Comparison of ENCODE assay signal across 10 cellular contexts in genomic region chr9:137256839-137257238, GRCh38. TPM values are rescaled to one million over a fixed set of nuclear protein-coding genes. Genes with fewer than 3 reads are reported as not detected.
DNase-seq lines count a peak whose midpoint lies in the region; TF ChIP-seq lines count a peak whose summit lies in the region.
"Had no signal": no experiment of that assay in that cellular context is flagged by ENCODE, and none has a peak within 500 bp of the region (broad histone marks: within the 10 kb centered on the region; RNA-seq: fewer than 3 reads in every experiment).

No MANE protein-coding gene starts in this region.

- H3K36me3 Mint-ChIP-seq in activated T-cell treated with anti-CD3 and anti-CD28 coated beads, Interleukin-2, amount 50 U/mL, for 24 hours (ENCODE audit: low read depth) = peaks cover 40% of the 10 kb centered on the region
- H3K36me3 Mint-ChIP-seq in endothelial cell (ENCODE audit: low read depth, unreplicated experiment) = peaks cover 3% of the 10 kb centered on the region

- H3K27ac Mint-ChIP-seq in activated T-cell treated with anti-CD3 and anti-CD28 coated beads, Interleukin-2, amount 50 U/mL, for 24 hours = peak overlapping the region; percentile 89
- peak overlapping the region; percentile 75 for H3K27ac Mint-ChIP-seq in endothelial cell (ENCODE audit: unreplicated experiment)

- H3K27me3 ChIP-seq in skeletal muscle tissue (ENCODE audit: control insufficient read depth in 3 of 3, insufficient read depth in 3 of 3, low read length in 3 of 3) = no peaks in the 10 kb centered on the region

- H3K4me3 ChIP-seq in SK-N-MC (0 out of 2 replicates have a peak overlapping the region, but pooled peaks have one; percentile 88), skeletal muscle tissue (ENCODE audit: low read length in 3 of 3) (peak overlapping the region in 2 of 3 donors; percentile 91 to 96)

- H3K4me3 Mint-ChIP-seq in activated T-cell treated with anti-CD3 and anti-CD28 coated beads, Interleukin-2, amount 50 U/mL, for 24 hours = peak overlapping the region; percentile 91
- peak overlapping the region; percentile 95 for H3K4me3 Mint-ChIP-seq in endothelial cell (ENCODE audit: unreplicated experiment)

- H3K36me3 ChIP-seq in SK-N-MC (ENCODE audit: insufficient read depth, low read length) = peaks cover 25% of the 10 kb centered on the region
- peaks cover 13 to 20% (median 17%) of the 10 kb centered on the region in 3 donors for H3K36me3 ChIP-seq in skeletal muscle tissue (ENCODE audit: control insufficient read depth in 3 of 3, insufficient read depth in 3 of 3, low read length in 3 of 3)

- no peak for DNase-seq in activated T-cell treated with anti-CD3 and anti-CD28 coated beads, Interleukin-2, amount 50 U/mL, for 24 hours
- no peak for DNase-seq in activated T-cell treated with anti-CD3 and anti-CD28 coated beads, Interleukin-2, amount 50 U/mL, for 48 hours
- DNase-seq in SK-N-MC (ENCODE audit: low read depth, low spot score) (no peak), endothelial cell (ENCODE audit: low spot score) (no peak), NCI-H2081 treated with DMSO at 0.1 percent for 48 hours (lab: John Stamatoyannopoulos, UW) (no peak), amniotic stem cell (lab: John Stamatoyannopoulos, UW) (no peak)
- DNase-seq in activated CD8-positive, alpha-beta memory T cell treated with anti-CD3 and anti-CD28 coated beads, Interleukin-2, amount 50 U/mL, for 48 hours = no peak
- DNase-seq: NCI-H446 had no signal

- peaks cover 23 to 26% (median 23%) of the 10 kb centered on the region in 3 donors for H3K4me1 ChIP-seq in skeletal muscle tissue (ENCODE audit: control insufficient read depth in 3 of 3, insufficient read depth in 3 of 3, low read length in 3 of 3)

- no peaks in the 10 kb centered on the region for H3K9me3 ChIP-seq in SK-N-MC (ENCODE audit: low read depth, low read length)
- no peaks in the 10 kb centered on the region for H3K9me3 ChIP-seq in skeletal muscle tissue (ENCODE audit: control insufficient read depth in 3 of 3, low read length in 3 of 3)

- H3K27ac ChIP-seq in SK-N-MC = no peak overlapping the region
- H3K27ac ChIP-seq in skeletal muscle tissue (ENCODE audit: low read depth, low read length) = no peak overlapping the region

- peaks cover 23% of the 10 kb centered on the region for H3K4me1 Mint-ChIP-seq in activated T-cell treated with anti-CD3 and anti-CD28 coated beads, Interleukin-2, amount 50 U/mL, for 24 hours (ENCODE audit: low read depth)
- peaks cover 13% of the 10 kb centered on the region for H3K4me1 Mint-ChIP-seq in endothelial cell (ENCODE audit: unreplicated experiment)

- TF ChIP-seq CTCF in endothelial cell (IDR thresholded peaks at IDR 0.05; ENCODE audit: unreplicated experiment) = no peak

- H3K27me3 Mint-ChIP-seq in activated T-cell treated with anti-CD3 and anti-CD28 coated beads, Interleukin-2, amount 50 U/mL, for 24 hours = no peaks in the 10 kb centered on the region
- peaks cover 6% of the 10 kb centered on the region for H3K27me3 Mint-ChIP-seq in endothelial cell (ENCODE audit: unreplicated experiment)

- H3K9ac ChIP-seq in SK-N-MC (ENCODE audit: insufficient read length) (no peak overlapping the region), skeletal muscle tissue (ENCODE audit: low read depth in 1 of 3, low read length in 3 of 3) (peak overlapping the region in 1 of 3 donors; percentile 92)

- H3K9me3 Mint-ChIP-seq in activated T-cell treated with anti-CD3 and anti-CD28 coated beads, Interleukin-2, amount 50 U/mL, for 24 hours = no peaks in the 10 kb centered on the region
- H3K9me3 Mint-ChIP-seq in endothelial cell (ENCODE audit: unreplicated experiment) = no peaks in the 10 kb centered on the region

RNA-seq across cellular contexts. Expression of gene NELFB, which starts 1.7 kb away (rescaled TPM):
- total RNA-seq in endothelial cell (ENCODE audit: unreplicated experiment) = 65.6 TPM
- 33.9 TPM for total RNA-seq in skeletal muscle tissue

RNA-seq across cellular contexts. Expression of gene STPG3, which starts 5.8 kb away (rescaled TPM):
- total RNA-seq in endothelial cell (ENCODE audit: unreplicated experiment) (not detected), skeletal muscle tissue (not detected)
- total RNA-seq: lung had no signal

RNA-seq across cellular contexts. Expression of gene TUBB4B, which starts 15.8 kb away (rescaled TPM):
- total RNA-seq in endothelial cell (ENCODE audit: unreplicated experiment) = 134 TPM
- 97.1 TPM for total RNA-seq in skeletal muscle tissue

RNA-seq across cellular contexts. Expression of gene TOR4A, which starts 20.7 kb away (rescaled TPM):
- total RNA-seq in endothelial cell (ENCODE audit: unreplicated experiment) (37.7 TPM), skeletal muscle tissue (2.1 TPM)

RNA-seq across cellular contexts. Expression of gene SLC34A3, which starts 26.1 kb away (rescaled TPM):
- total RNA-seq in endothelial cell (ENCODE audit: unreplicated experiment) = not detected
- total RNA-seq in skeletal muscle tissue = not detected
